1 cellular context compared by ENCODE assay signal in genomic region chr10:112956631-112957350, GRCh38.
TF ChIP-seq lines count a peak whose summit lies in the region.

No MANE protein-coding gene starts in this region.

TF ChIP-seq in SK-N-SH, 30 proteins besides CTCF, POLR2A, EP300 and RAD21 (continued from another document):
- no peak for TF ChIP-seq REST (IDR thresholded peaks at IDR 0.05; ENCODE audit: low read depth, low read length)
- no peak for TF ChIP-seq POLR2AphosphoS5 (IDR thresholded peaks at IDR 0.05; ENCODE audit: low read depth, low read length)
